10 cellular contexts compared by ENCODE assay signal in genomic region chr7:128137096-128137655, GRCh38.
A peak's percentile ranks its signal among the peaks of the same experiment; 100 is the strongest.
DNase-seq lines count a peak whose midpoint lies in the region; ATAC-seq, FAIRE-seq and TF ChIP-seq lines count a peak whose summit lies in the region.
"Had no signal": no experiment of that assay in that cellular context is flagged by ENCODE, and none has a peak within 500 bp of the region (broad histone marks: within the 10 kb centered on the region; RNA-seq: fewer than 3 reads in every experiment).

No MANE protein-coding gene starts in this region.

- intact Hi-C loops in HepG2 (cut with micrococcal nuclease; ENCODE audit: unreplicated experiment): no loop called here
- intact Hi-C loops in right lobe of liver (cut with DNase I): loop anchor here in 1 of 2 donors (5.0 kb wide), 1 partner anchor 75 kb away; no protein-coding TSS in a partner anchor

- WGBS in HepG2 (ENCODE audit: low lambda C conversion rate): 12% methylated on average over 9 of the region's 14 CpGs
- 32% methylated on average over 8 of the region's 14 CpGs for WGBS in right lobe of liver (ENCODE audit: insufficient coverage, low coverage, low lambda C conversion rate, missing lambda C conversion rate)

- H3K4me1 ChIP-seq in HepG2 (ENCODE audit: insufficient read depth, low read length): peaks cover 14% of the 10 kb centered on the region
- H3K4me1 ChIP-seq in right lobe of liver: peaks cover 0 to 10% (median 2%) of the 10 kb centered on the region in 4 donors
- H3K4me1 ChIP-seq in fibroblast of lung (ENCODE audit: control insufficient read depth, extremely low read depth, insufficient read depth, low read length): peaks cover 2% of the 10 kb centered on the region
- peaks cover 7 to 9% of the 10 kb centered on the region in 2 donors for H3K4me1 ChIP-seq in thoracic aorta (ENCODE audit: control insufficient read depth in 1 of 2, low read depth in 2 of 2)

- TF ChIP-seq EP300 in HepG2 (IDR thresholded peaks at IDR 0.05; ENCODE audit: low read depth in 2 of 2, low read length in 2 of 2) (no peak), HepG2 (CRISPR knock-in tag; IDR thresholded peaks at IDR 0.05; ENCODE audit: borderline replicate concordance) (no peak)

- H3K4me2 ChIP-seq in HepG2 (ENCODE audit: low read depth, low read length) (peak overlapping the region; percentile 12; the same call in 1 of the 2 replicates), fibroblast of lung (ENCODE audit: extremely low read depth, insufficient read depth, low read length) (no peak overlapping the region)

- H3K9me3 ChIP-seq in HepG2 (ENCODE audit: low read length) (no peaks in the 10 kb centered on the region), right lobe of liver (no peaks in the 10 kb centered on the region), fibroblast of lung (ENCODE audit: control insufficient read depth, insufficient read depth, low read depth, low read length) (no peaks in the 10 kb centered on the region), thoracic aorta (no peaks in the 10 kb centered on the region)

- H3K9ac ChIP-seq in HepG2 (ENCODE audit: insufficient read depth, low read depth, low read length) (no peak overlapping the region), fibroblast of lung (ENCODE audit: insufficient read depth, low read length) (no peak overlapping the region)

- no peak for TF ChIP-seq POLR2A in HepG2 (IDR thresholded peaks at IDR 0.05; ENCODE audit: insufficient read depth in 1 of 2, low read depth in 2 of 2, low read length in 2 of 2)
- TF ChIP-seq POLR2A in right lobe of liver (IDR thresholded peaks at IDR 0.05): no peak

- H3K36me3 ChIP-seq in HepG2 (replicated peaks in 1 of 2; ENCODE audit: control insufficient read depth in 1 of 2, insufficient read depth in 2 of 2, low read length in 2 of 2) (no peaks in the 10 kb centered on the region), right lobe of liver (no peaks in the 10 kb centered on the region), fibroblast of lung (ENCODE audit: control insufficient read depth, insufficient read depth, low read length) (no peaks in the 10 kb centered on the region), thoracic aorta (no peaks in the 10 kb centered on the region)

- FAIRE-seq in HepG2 (lab: Jason Lieb, UNC): no peak
- FAIRE-seq: H54 had no signal

- DNase-seq in HepG2 (ENCODE audit: low spot score) (peak; percentile 34), right lobe of liver (no peak), NCI-H345 (lab: John Stamatoyannopoulos, UW) (peak; percentile 54), fibroblast of lung (ENCODE audit: low read depth in 2 of 2) (peak; percentile 16 to 62), thoracic aorta (ENCODE audit: low spot score) (no peak), NCI-H128 (lab: John Stamatoyannopoulos, UW; ENCODE audit: unreplicated experiment) (no peak), Ammon's horn (ENCODE audit: low spot score) (no peak), G401 (ENCODE audit: low spot score) (no peak)
- DNase-seq: activated T-cell treated with anti-CD3 and anti-CD28 coated beads, Interleukin-2, amount 50 U/mL, for 4 hours had no signal

- TF ChIP-seq CTCF in HepG2 (CRISPR knock-in tag; IDR thresholded peaks at IDR 0.05) (no peak), right lobe of liver (IDR thresholded peaks at IDR 0.05) (no peak), fibroblast of lung (conservative IDR thresholded peaks at IDR 0.05 in 1 of 2, IDR thresholded peaks at IDR 0.05 in 1 of 2; ENCODE audit: low read depth in 1 of 2, low read length in 2 of 2) (no peak), thoracic aorta (IDR thresholded peaks at IDR 0.05) (no peak)

- CTCF ChIA-PET in HepG2 (lab: Yijun Ruan, JAX; ENCODE audit: low intra/inter-chr PET ratio, low total read pairs): interaction anchor here (3.3 kb wide), 1 partner anchor 72 kb away, joined by 36 read pairs; no protein-coding TSS in a partner anchor

- H3K27me3 ChIP-seq in HepG2 (ENCODE audit: control insufficient read depth in 1 of 2, insufficient read depth in 2 of 2, low read length in 2 of 2) (peaks cover 2 to 48% of the 10 kb centered on the region in 2 experiments; a peak in 4 of 5 replicates), right lobe of liver (peaks cover 0 to 4% of the 10 kb centered on the region in 2 donors), fibroblast of lung (ENCODE audit: control insufficient read depth, insufficient read depth, low read length) (peaks cover 37% of the 10 kb centered on the region), thoracic aorta (replicated peaks; ENCODE audit: insufficient read depth) (peaks cover 11% of the 10 kb centered on the region)

- no peak overlapping the region for H3K4me3 ChIP-seq in HepG2 (replicated peaks in 1 of 3; ENCODE audit: insufficient read depth in 1 of 3, low read depth in 2 of 3, low read length in 3 of 3)
- H3K4me3 ChIP-seq in right lobe of liver: no peak overlapping the region
- H3K4me3 ChIP-seq in fibroblast of lung (replicated peaks in 1 of 4; ENCODE audit: control extremely low read depth in 1 of 4, insufficient read depth in 1 of 4, low read depth in 3 of 4, low read length in 4 of 4): no peak overlapping the region
- no peak overlapping the region for H3K4me3 ChIP-seq in thoracic aorta

- H3K79me2 ChIP-seq in HepG2 (ENCODE audit: insufficient read depth, low read length): no peaks in the 10 kb centered on the region
- H3K79me2 ChIP-seq in fibroblast of lung (ENCODE audit: control insufficient read depth, insufficient read depth, low read length): no peaks in the 10 kb centered on the region

- POLR2A ChIA-PET in HepG2 (lab: Yijun Ruan, JAX): no interaction called here

- ATAC-seq in HepG2: peak; percentile 49
- ATAC-seq in right lobe of liver: no peak
- ATAC-seq in thoracic aorta (ENCODE audit: insufficient number of reproducible peaks, low FRiP score, low read depth): peak; percentile 21
- ATAC-seq: activated T-cell treated with anti-CD3 and anti-CD28 coated beads, Interleukin-2, amount 50 U/mL, for 4 hours had no signal

- no TSS peak for BruUV-seq in HepG2 (replicated peaks; lab: Mats Ljungman, UMichigan)

- no peak for TF ChIP-seq RAD21 in HepG2 (CRISPR knock-in tag; IDR thresholded peaks at IDR 0.05)

- H2AFZ ChIP-seq in HepG2 (ENCODE audit: low read length): no peak overlapping the region
- no peak overlapping the region for H2AFZ ChIP-seq in fibroblast of lung (ENCODE audit: low read length)

- H4K20me1 ChIP-seq in HepG2 (ENCODE audit: insufficient read depth, low read length) (no peaks in the 10 kb centered on the region), fibroblast of lung (ENCODE audit: control insufficient read depth, extremely low read depth, insufficient read depth, low read length) (no peaks in the 10 kb centered on the region)

- in situ Hi-C loops in HepG2 (cut with HindIII; ENCODE audit: extremely low pct_ligation_motif_present, low pct_unique_long_range_greater_than_20kb) (loop anchor here (5.0 kb wide), 1 partner anchor 70 kb away; no protein-coding TSS in a partner anchor), G401 (cut with HindIII; ENCODE audit: low sequenced_read_pairs) (no loop called here)

- H3K27ac ChIP-seq in HepG2 (ENCODE audit: extremely low read length, insufficient read depth, low read length) (no peak overlapping the region), right lobe of liver (no peak overlapping the region), fibroblast of lung (ENCODE audit: insufficient read depth, low read length) (no peak overlapping the region), thoracic aorta (no peak overlapping the region)

TF ChIP-seq in HepG2, 621 proteins besides CTCF, POLR2A, EP300 and RAD21 (continues in another document):
- TF ChIP-seq FOXP1 (IDR thresholded peaks at IDR 0.05) (no peak), FOXP1 (CRISPR knock-in tag; IDR thresholded peaks at IDR 0.05) (0 out of 2 replicates have a peak, but pooled peaks have one; percentile 7), NR0B2 (CRISPR knock-in tag; IDR thresholded peaks at IDR 0.05) (no peak)

Comparison
In these comparisons a context has a peak if more than half of its experiments do, and no peak if none do; other contexts are left out.
1. ATAC-seq: peak in HepG2 (single experiment) and thoracic aorta (single experiment); none in right lobe of liver (0 of 4).
2. DNase-seq: peak in HepG2 (single experiment), NCI-H345 (single experiment) and fibroblast of lung (2 of 2); none in right lobe of liver (0 of 3), thoracic aorta (single experiment), NCI-H128 (single experiment), Ammon's horn (single experiment) and G401 (single experiment).